7 cellular contexts compared by ENCODE assay signal in the genomic region with DNA sequence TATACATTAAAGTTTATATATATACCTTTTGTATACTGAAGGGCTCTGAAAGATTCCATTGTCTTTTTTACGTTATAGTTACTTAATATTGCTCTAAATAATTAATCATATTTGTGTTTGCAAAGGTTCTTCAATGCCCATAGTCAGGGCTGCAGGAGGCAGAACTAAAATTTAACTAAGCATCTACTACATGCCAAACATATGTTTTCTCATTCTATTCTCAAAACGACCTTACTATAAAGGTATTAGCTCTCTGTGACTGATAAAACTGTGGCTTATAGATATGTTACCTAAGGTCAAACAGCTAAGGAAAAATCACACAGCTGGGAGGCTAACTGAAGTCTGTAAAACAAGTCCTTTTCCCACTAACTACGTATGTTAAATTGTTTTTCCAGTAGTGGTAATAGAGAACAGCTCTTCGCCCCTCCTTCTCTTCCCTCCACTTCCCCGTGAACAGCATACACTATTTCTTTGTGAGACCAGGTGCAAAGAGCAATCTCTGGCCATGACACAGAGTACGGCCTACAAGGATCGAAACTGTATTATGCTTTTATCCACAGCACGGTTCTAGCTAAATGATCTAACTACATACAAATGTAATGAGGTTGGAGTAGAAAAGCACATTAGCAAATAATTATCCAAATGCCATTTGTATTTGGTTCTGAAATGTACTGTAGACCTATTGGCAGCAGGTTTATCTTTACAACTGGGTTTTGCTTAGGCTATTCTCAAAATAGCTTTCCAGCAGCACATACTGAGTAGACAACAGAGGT. TPM values are rescaled to one million over a fixed set of nuclear protein-coding genes. Genes with fewer than 3 reads are reported as not detected.
A peak's percentile ranks its signal among the peaks of the same experiment; 100 is the strongest.
DNase-seq lines count a peak whose midpoint lies in the region; ATAC-seq, FAIRE-seq and TF ChIP-seq lines count a peak whose summit lies in the region.

No MANE protein-coding gene starts in this region.

- no TSS peak for BruUV-seq in PC-9 (replicated peaks; lab: Mats Ljungman, UMichigan)

- H3K27ac ChIP-seq in PC-9 (peak overlapping the region; percentile 62), neuronal stem cell (replicated peaks; ENCODE audit: low read length) (no peak overlapping the region)

- H2AFZ ChIP-seq in PC-9 (peak overlapping the region; percentile 93), neuronal stem cell (ENCODE audit: low read length) (peak overlapping the region; percentile 93)

- H4K20me1 ChIP-seq in PC-9 (ENCODE audit: insufficient read depth), result no peaks in the 10 kb centered on the region; the same call in 1 of the 2 replicates

- H3K9me3 Mint-ChIP-seq in endothelial cell (ENCODE audit: unreplicated experiment), result no peaks in the 10 kb centered on the region

- H2AK5ac ChIP-seq in neuronal stem cell (ENCODE audit: low read depth, low read length), result no peak overlapping the region

- peaks cover 5% of the 10 kb centered on the region for H3K27me3 Mint-ChIP-seq in endothelial cell (ENCODE audit: unreplicated experiment)

- peak overlapping the region; percentile 88 for H3K4me3 ChIP-seq in PC-9
- H3K4me3 ChIP-seq in neuronal stem cell (ENCODE audit: low read length in 2 of 2), result peak overlapping the region in 1 of 2 donors; percentile 97

- peak overlapping the region; percentile 91 for H3K4me3 Mint-ChIP-seq in endothelial cell (ENCODE audit: unreplicated experiment)

- H4K8ac ChIP-seq in neuronal stem cell (ENCODE audit: low read depth, low read length), result no peak overlapping the region

- no peak overlapping the region for H4K91ac ChIP-seq in neuronal stem cell (ENCODE audit: low read depth, low read length, poor library complexity)

- H3K4me2 ChIP-seq in PC-9 (peak overlapping the region; percentile 78), neuronal stem cell (ENCODE audit: insufficient read depth, low read length, poor library complexity, severe bottlenecking) (peak overlapping the region; percentile 98)

- no peak overlapping the region for H3K18ac ChIP-seq in neuronal stem cell (ENCODE audit: low read length)

- H3K79me2 ChIP-seq in PC-9 (ENCODE audit: low read depth), result peaks cover 55% of the 10 kb centered on the region

- no CpG with 5 or more reads among the region's 8 CpGs for WGBS in neuronal stem cell (ENCODE audit: extremely low coverage in 2 of 2, insufficient read length in 2 of 2, insufficient replicate concordance in 1 of 2), 2 donors

- DNase-seq in H54 (ENCODE audit: insufficient read length, low spot score), result peak; percentile 3
- no peak for DNase-seq in PC-9
- no peak for DNase-seq in endothelial cell (ENCODE audit: low spot score)
- DNase-seq in neuronal stem cell (ENCODE audit: low spot score), result no peak
- no peak for DNase-seq in SK-N-DZ (ENCODE audit: low spot score)

- H3K9ac ChIP-seq in neuronal stem cell (ENCODE audit: low read depth, low read length, poor library complexity), result no peak overlapping the region

- no peak overlapping the region for H2BK5ac ChIP-seq in neuronal stem cell (ENCODE audit: low read length)

- peaks cover 1% of the 10 kb centered on the region for H3K79me1 ChIP-seq in neuronal stem cell (ENCODE audit: low read depth, low read length)

- peak; percentile 27 for FAIRE-seq in H54 (lab: Jason Lieb, UNC)

- intact Hi-C loops in PC-9 (cut with micrococcal nuclease; ENCODE audit: unreplicated experiment), result loop anchor here (2.0 kb wide), 1 partner anchor 45 kb away; a partner anchor contains a TSS

- TF ChIP-seq CTCF in PC-9 (conservative IDR thresholded peaks at IDR 0.05) (no peak), endothelial cell (IDR thresholded peaks at IDR 0.05; ENCODE audit: unreplicated experiment) (no peak)

- ATAC-seq in HG02571 (IDR thresholded peaks at IDR 0.05; ENCODE audit: unreplicated experiment), result no peak
- no peak for ATAC-seq in GM18907 (IDR thresholded peaks at IDR 0.05; ENCODE audit: unreplicated experiment)

- H2BK120ac ChIP-seq in neuronal stem cell (ENCODE audit: low read depth, low read length), result no peak overlapping the region

- H3K14ac ChIP-seq in neuronal stem cell (ENCODE audit: low read length), result no peak overlapping the region

- POLR2A ChIA-PET in PC-9 (lab: Charles Lee; ENCODE audit: unreplicated experiment), result interaction anchor here (0.7 to 1.0 kb wide), 2 partner anchors 45 to 60 kb away, joined by 3 to 6 read pairs; a partner anchor contains a TSS

- H3K4me1 ChIP-seq in PC-9 (replicated peaks; ENCODE audit: insufficient read depth) (peaks cover 19% of the 10 kb centered on the region), neuronal stem cell (ENCODE audit: control insufficient read depth in 2 of 2, insufficient read depth in 1 of 2, low read depth in 1 of 2, low read length in 2 of 2) (peaks cover 1 to 2% of the 10 kb centered on the region in 2 donors)

- H3F3A ChIP-seq in PC-9 (ENCODE audit: insufficient read depth, low read depth), result peaks cover 24% of the 10 kb centered on the region

- H3K27ac Mint-ChIP-seq in endothelial cell (ENCODE audit: unreplicated experiment), result peak overlapping the region; percentile 82

- peaks cover 26% of the 10 kb centered on the region for H3K4me1 Mint-ChIP-seq in endothelial cell (ENCODE audit: unreplicated experiment)

- CTCF ChIA-PET in PC-9 (lab: Charles Lee), result interaction anchor here (1.2 kb wide), 1 partner anchor 45 kb away, joined by 6 read pairs; a partner anchor contains a TSS

- H3K36me3 ChIP-seq in PC-9 (ENCODE audit: low read depth) (no peaks in the 10 kb centered on the region), neuronal stem cell (replicated peaks in 1 of 2; ENCODE audit: control insufficient read depth in 2 of 2, insufficient read depth in 2 of 2, low read length in 2 of 2) (no peaks in the 10 kb centered on the region)

- no peaks in the 10 kb centered on the region for H3K27me3 ChIP-seq in PC-9 (ENCODE audit: insufficient read depth, low read depth)
- H3K27me3 ChIP-seq in neuronal stem cell (ENCODE audit: control insufficient read depth in 3 of 3, insufficient read depth in 3 of 3, low read depth in 1 of 3, low read length in 3 of 3), result peaks cover 0 to 8% (median 0%) of the 10 kb centered on the region in 3 experiments

- H3K36me3 Mint-ChIP-seq in endothelial cell (ENCODE audit: low read depth, unreplicated experiment), result peaks cover 5% of the 10 kb centered on the region

- H3K23ac ChIP-seq in neuronal stem cell (ENCODE audit: low read depth, low read length, poor library complexity), result no peak overlapping the region

- H3K4ac ChIP-seq in neuronal stem cell (ENCODE audit: low read length), result no peak overlapping the region

- H3K9me3 ChIP-seq in PC-9 (ENCODE audit: insufficient read depth, low read depth) (no peaks in the 10 kb centered on the region), neuronal stem cell (replicated peaks in 1 of 2; ENCODE audit: control insufficient read depth in 2 of 2, insufficient read depth in 1 of 2, low read depth in 1 of 2, low read length in 2 of 2) (no peaks in the 10 kb centered on the region)

- no peaks in the 10 kb centered on the region for H3K9me2 ChIP-seq in PC-9 (ENCODE audit: insufficient read depth)

- no peak overlapping the region for H2BK12ac ChIP-seq in neuronal stem cell (ENCODE audit: low read length)

- TF ChIP-seq POLR2A in H54 (IDR thresholded peaks at IDR 0.05; ENCODE audit: low read depth, low read length), result no peak

- no peak overlapping the region for H2BK15ac ChIP-seq in neuronal stem cell (ENCODE audit: low read length)

RNA-seq across cellular contexts. Expression of a gene that starts 1.7 kb away (rescaled TPM):
- 26.7 and 28.4 TPM in 2 replicates for total RNA-seq in PC-9 (2021)
- total RNA-seq in endothelial cell (ENCODE audit: unreplicated experiment), result 35.3 TPM
- polyA plus RNA-seq in neuronal stem cell (2013, experiment 1 of 2), result 4.7 TPM
- 5.0 TPM for polyA plus RNA-seq in neuronal stem cell (2013, experiment 2 of 2)
- polyA plus RNA-seq in SK-N-DZ (2014; cell fraction: cytosol; rRNA removed), result 4.2 and 5.5 TPM in 2 replicates
- 3.8 and 4.0 TPM in 2 replicates for polyA plus RNA-seq in SK-N-DZ (2014; cell fraction: nucleus; rRNA removed)

RNA-seq across cellular contexts. Expression of a gene that starts 45.1 kb away (rescaled TPM):
- total RNA-seq in PC-9 (2021) (16.7 and 20.3 TPM in 2 replicates), endothelial cell (ENCODE audit: unreplicated experiment) (28.2 TPM)
- polyA plus RNA-seq in neuronal stem cell (2013, experiment 1 of 2), result 66.9 TPM
- 71.3 TPM for polyA plus RNA-seq in neuronal stem cell (2013, experiment 2 of 2)
- 42.1 and 47.3 TPM in 2 replicates for polyA plus RNA-seq in SK-N-DZ (2014; cell fraction: cytosol; rRNA removed)
- polyA plus RNA-seq in SK-N-DZ (2014; cell fraction: nucleus; rRNA removed), result 22.8 and 24.7 TPM in 2 replicates
